ENCODE assay signal across 8 cellular contexts in genomic region chr21:15410853-15411252, GRCh38.
"Had no signal": no experiment of that assay in that cellular context is flagged by ENCODE, and none has a peak within 500 bp of the region (broad histone marks: within the 10 kb centered on the region; RNA-seq: fewer than 3 reads in every experiment).

No MANE protein-coding gene starts in this region.

- FAIRE-seq: G401.6, GM12878, GM12891, GM12892, GM18507, GM19239 had no signal

- DNase-seq: GDM1, GF-D8 had no signal

- ATAC-seq: GM12878 had no signal

- H3K4me3 ChIP-seq: GM12878 had no signal
